9 cellular contexts compared by ENCODE assay signal in the genomic region with DNA sequence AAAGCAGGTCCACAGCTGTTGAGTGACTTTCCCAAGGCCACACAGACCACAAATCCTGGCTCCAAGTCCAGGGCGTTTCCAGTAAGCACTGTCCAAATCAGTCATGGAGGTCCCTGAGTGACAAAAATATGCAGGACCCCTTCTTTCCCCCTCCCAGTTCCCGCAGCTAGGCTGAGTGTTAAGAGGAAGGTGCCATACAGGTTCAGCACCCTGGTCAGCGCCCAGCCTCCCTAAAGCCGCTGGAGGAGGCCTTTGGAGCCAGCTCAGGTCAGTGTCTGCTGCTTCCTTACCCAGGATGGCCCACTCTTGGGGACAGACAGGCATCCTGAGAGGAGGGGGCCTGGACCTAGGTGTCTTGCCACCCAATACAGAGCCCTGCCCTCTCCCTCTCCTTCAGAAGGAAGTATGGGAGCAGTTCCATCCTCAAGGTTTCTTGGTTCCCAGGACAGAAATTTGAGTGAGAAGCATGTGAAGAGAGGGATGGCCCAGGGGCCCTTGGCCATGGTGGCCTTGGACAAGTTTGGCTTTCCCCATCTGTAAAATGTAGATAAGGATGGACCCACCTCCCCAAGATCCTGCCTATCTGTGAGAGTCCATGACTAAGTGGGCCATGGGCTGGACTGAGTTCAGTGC. TPM values are rescaled to one million over a fixed set of nuclear protein-coding genes. Genes with fewer than 3 reads are reported as not detected.
DNase-seq lines count a peak whose midpoint lies in the region; ATAC-seq, FAIRE-seq and TF ChIP-seq lines count a peak whose summit lies in the region.
"Had no signal": no experiment of that assay in that cellular context is flagged by ENCODE, and none has a peak within 500 bp of the region (broad histone marks: within the 10 kb centered on the region; RNA-seq: fewer than 3 reads in every experiment).

No MANE protein-coding gene starts in this region.

- no peak for ATAC-seq in HG02885 (IDR thresholded peaks at IDR 0.05; ENCODE audit: poor library complexity, unreplicated experiment)
- ATAC-seq: stimulated activated memory B cell treated with anti-CD40 and anti-IgM and Interleukin-4, amounts not matched to agents 10 μg/mL and 1 μg/mL and 100 μg/mL, for 72 hours had no signal

- no peak overlapping the region for H2AFZ ChIP-seq in astrocyte (ENCODE audit: low read depth, low read length)

- DNase-seq in ELR (ENCODE audit: low read depth) (peak; percentile 46), astrocyte (ENCODE audit: low read depth) (peak; percentile 12), lung microvascular endothelial cell (ENCODE audit: low read depth in 2 of 2) (peak; percentile 42 to 46), NCI-H146 (lab: John Stamatoyannopoulos, UW) (no peak), HFFc6 (no peak)
- DNase-seq in Jurkat, Clone E6-1 (ENCODE audit: low read depth, low spot score): peak; percentile 8

- H3K4me3 Mint-ChIP-seq in astrocyte (ENCODE audit: unreplicated experiment) (no peak overlapping the region), HFFc6 (no peak overlapping the region)
- H3K4me3 Mint-ChIP-seq: stimulated activated memory B cell treated with anti-CD40 and anti-IgM and Interleukin-4, amounts not matched to agents 10 μg/mL and 1 μg/mL and 100 μg/mL, for 72 hours had no signal

- FAIRE-seq in astrocyte (lab: Jason Lieb, UNC): no peak
- FAIRE-seq: keratinocyte had no signal

- H3K27ac ChIP-seq in astrocyte (ENCODE audit: low read depth, low read length): no peak overlapping the region

- no peak overlapping the region for H3K9ac ChIP-seq in astrocyte (ENCODE audit: low read length)

- H3K36me3 ChIP-seq in astrocyte (ENCODE audit: insufficient read depth, low read length): peaks cover 15% of the 10 kb centered on the region

- TF ChIP-seq CTCF in astrocyte (IDR thresholded peaks at IDR 0.05; ENCODE audit: insufficient read depth, low read depth, low read length): no peak
- TF ChIP-seq CTCF in HFFc6 (IDR thresholded peaks at IDR 0.05): no peak

- no peaks in the 10 kb centered on the region for H3K9me3 Mint-ChIP-seq in astrocyte (ENCODE audit: unreplicated experiment)
- H3K9me3 Mint-ChIP-seq in HFFc6: no peaks in the 10 kb centered on the region
- H3K9me3 Mint-ChIP-seq: stimulated activated memory B cell treated with anti-CD40 and anti-IgM and Interleukin-4, amounts not matched to agents 10 μg/mL and 1 μg/mL and 100 μg/mL, for 72 hours had no signal

- H3K36me3 Mint-ChIP-seq in astrocyte (ENCODE audit: low read depth, unreplicated experiment) (peaks cover 32% of the 10 kb centered on the region), HFFc6 (ENCODE audit: low read depth) (peaks cover 54% of the 10 kb centered on the region)

- no peak overlapping the region for H3K4me2 ChIP-seq in astrocyte (ENCODE audit: low read length)

- H3K27me3 Mint-ChIP-seq in astrocyte (ENCODE audit: low read depth, unreplicated experiment): no peaks in the 10 kb centered on the region
- H3K27me3 Mint-ChIP-seq in HFFc6 (ENCODE audit: insufficient read depth): no peaks in the 10 kb centered on the region; the same call in none of the 2 replicates
- H3K27me3 Mint-ChIP-seq: stimulated activated memory B cell treated with anti-CD40 and anti-IgM and Interleukin-4, amounts not matched to agents 10 μg/mL and 1 μg/mL and 100 μg/mL, for 72 hours had no signal

- no peak overlapping the region for H3K27ac Mint-ChIP-seq in astrocyte (ENCODE audit: unreplicated experiment)
- H3K27ac Mint-ChIP-seq in HFFc6: no peak overlapping the region
- H3K27ac Mint-ChIP-seq: stimulated activated memory B cell treated with anti-CD40 and anti-IgM and Interleukin-4, amounts not matched to agents 10 μg/mL and 1 μg/mL and 100 μg/mL, for 72 hours had no signal

- peaks cover 35% of the 10 kb centered on the region for H4K20me1 ChIP-seq in astrocyte (ENCODE audit: insufficient read depth, low read length)

- H3K4me1 ChIP-seq in astrocyte (ENCODE audit: insufficient read depth, low read length): no peaks in the 10 kb centered on the region

- no peaks in the 10 kb centered on the region for H3K9me3 ChIP-seq in astrocyte (ENCODE audit: insufficient read depth, low read depth, low read length)

- H3K79me2 ChIP-seq in astrocyte (ENCODE audit: insufficient read depth, low read length): no peaks in the 10 kb centered on the region

- no peaks in the 10 kb centered on the region for H3K27me3 ChIP-seq in astrocyte (ENCODE audit: insufficient read depth, low read length)

- no peaks in the 10 kb centered on the region for H3K4me1 Mint-ChIP-seq in astrocyte (ENCODE audit: low read depth, unreplicated experiment)
- no peaks in the 10 kb centered on the region for H3K4me1 Mint-ChIP-seq in HFFc6 (ENCODE audit: low read depth)
- H3K4me1 Mint-ChIP-seq: stimulated activated memory B cell treated with anti-CD40 and anti-IgM and Interleukin-4, amounts not matched to agents 10 μg/mL and 1 μg/mL and 100 μg/mL, for 72 hours had no signal

- H3K4me3 ChIP-seq in Jurkat, Clone E6-1 (ENCODE audit: low read length): no peak overlapping the region
- H3K4me3 ChIP-seq in astrocyte (ENCODE audit: insufficient read depth, low read depth, low read length): no peak overlapping the region

RNA-seq across cellular contexts. Expression of a gene that starts 13.2 kb away (rescaled TPM):
- 2.9 TPM for polyA plus RNA-seq in Jurkat, Clone E6-1 (2012; ENCODE audit: insufficient read depth, insufficient read length)
- total RNA-seq in astrocyte: 2.1 and 2.4 TPM in 2 replicates
- under 0.01 and 0.44 TPM in 2 replicates for total RNA-seq in lung microvascular endothelial cell
- total RNA-seq in HFFc6 (2021; fragmentation: NEBNext Ultra II Directional; extraction: Animal tissue kit (Norgen Biotek cat#: 25700)): not detected

RNA-seq across cellular contexts. Expression of a gene that starts 31.7 kb away (rescaled TPM):
- not detected for polyA plus RNA-seq in Jurkat, Clone E6-1 (2012; ENCODE audit: insufficient read depth, insufficient read length)
- total RNA-seq in astrocyte: not detected in 2 replicates
- not detected in 2 replicates for total RNA-seq in lung microvascular endothelial cell
- not detected for total RNA-seq in HFFc6 (2021; fragmentation: NEBNext Ultra II Directional; extraction: Animal tissue kit (Norgen Biotek cat#: 25700))
- polyA plus RNA-seq: keratinocyte had no signal

RNA-seq across cellular contexts. Expression of a gene that starts 53.2 kb away (rescaled TPM):
- polyA plus RNA-seq in Jurkat, Clone E6-1 (2012; ENCODE audit: insufficient read depth, insufficient read length): 221 TPM
- total RNA-seq in astrocyte (133 and 139 TPM in 2 replicates), lung microvascular endothelial cell (21.1 and 29.4 TPM in 2 replicates)
- 100 to 1,000 TPM; 179 to 208 (median 199) TPM for total RNA-seq in HFFc6 (2021; fragmentation: NEBNext Ultra II Directional; extraction: Animal tissue kit (Norgen Biotek cat#: 25700))

RNA-seq across cellular contexts. Expression of a gene that starts 54.3 kb away (rescaled TPM):
- polyA plus RNA-seq in Jurkat, Clone E6-1 (2012; ENCODE audit: insufficient read depth, insufficient read length): not detected
- total RNA-seq in astrocyte: 0.34 TPM in 1 of 2 replicates, not detected in the other
- not detected in 2 replicates for total RNA-seq in lung microvascular endothelial cell
- under 1 TPM; 0.35 to 0.89 (median 0.56) TPM for total RNA-seq in HFFc6 (2021; fragmentation: NEBNext Ultra II Directional; extraction: Animal tissue kit (Norgen Biotek cat#: 25700))
- polyA plus RNA-seq: keratinocyte had no signal

Comparison
In these comparisons a context has a peak if more than half of its experiments do, and no peak if none do; other contexts are left out.
1. DNase-seq: peak in ELR (single experiment), Jurkat, Clone E6-1 (single experiment), astrocyte (single experiment) and lung microvascular endothelial cell (2 of 2); none in NCI-H146 (single experiment) and HFFc6 (single experiment).